34 cellular contexts compared by ENCODE assay signal in the genomic region with DNA sequence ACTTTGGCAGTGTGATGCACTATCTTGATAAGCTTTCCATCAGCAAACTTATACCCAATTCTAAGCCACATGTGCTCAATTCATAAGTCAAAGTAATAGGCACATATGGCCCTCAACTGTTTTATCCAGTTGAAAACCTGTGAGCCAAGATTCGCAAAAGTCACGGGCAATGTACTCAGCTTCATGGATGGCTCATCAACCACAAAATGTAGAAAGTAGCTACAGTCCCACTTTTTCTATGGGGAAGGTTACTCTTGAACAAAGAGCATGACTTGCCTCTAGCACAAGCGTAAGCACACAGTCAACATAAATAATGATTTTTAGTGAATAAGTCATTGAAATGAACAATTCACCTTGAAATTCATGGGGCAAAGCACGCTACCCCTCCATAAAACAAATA. TPM values are rescaled to one million over a fixed set of nuclear protein-coding genes. Genes with fewer than 3 reads are reported as not detected.
"Had no signal": no experiment of that assay in that cellular context is flagged by ENCODE, and none has a peak within 500 bp of the region (broad histone marks: within the 10 kb centered on the region; RNA-seq: fewer than 3 reads in every experiment).

No MANE protein-coding gene starts in this region.

- ATAC-seq: activated naive CD4-positive, alpha-beta T cell treated with anti-CD3 and anti-CD28 coated beads, Interleukin-2, amount 50 U/mL, for 72 hours; activated T-cell treated with anti-CD3 and anti-CD28 coated beads, Interleukin-2, amount 50 U/mL, for 72 hours; body of pancreas; effector memory CD8-positive, alpha-beta T cell; gastroesophageal sphincter; heart right ventricle had no signal

- DNase-seq: activated CD4-positive, alpha-beta memory T cell treated with anti-CD3 and anti-CD28 coated beads, Interleukin-2, amount 10 ng/mL, durations not matched to agents 7 days and 5 days; activated CD4-positive, alpha-beta T cell treated with anti-CD3 and anti-CD28 coated beads for 1 hour; activated CD4-positive, alpha-beta T cell treated with anti-CD3 and anti-CD28 coated beads for 4 hours; activated CD4-positive, alpha-beta T cell treated with anti-CD3 and anti-CD28 coated beads, Interleukin-2, amount 10 ng/mL, durations not matched to agents 7 days and 5 days; activated CD4-positive, alpha-beta T cell treated with anti-CD3 and anti-CD28 coated beads, Interleukin-2, amount 50 U/mL, for 4 hours; activated CD4-positive, CD25-positive, alpha-beta regulatory T cell; activated CD8-positive, alpha-beta memory T cell treated with anti-CD3 and anti-CD28 coated beads, Interleukin-2, amount 50 U/mL, for 48 hours; activated gamma-delta T cell; activated naive CD4-positive, alpha-beta T cell; activated naive CD4-positive, alpha-beta T cell treated with anti-CD3 and anti-CD28 coated beads, Interleukin-2, amount 10 ng/mL, durations not matched to agents 7 days and 5 days; activated naive CD8-positive, alpha-beta T cell treated with anti-CD3 and anti-CD28 coated beads, Interleukin-2, amount 10 ng/mL, durations not matched to agents 7 days and 5 days; activated T-cell treated with anti-CD3 and anti-CD28 coated beads for 4 hours; activated T-cell treated with anti-CD3 and anti-CD28 coated beads, Interleukin-2, amount 50 U/mL, for 24 hours; activated T-cell treated with anti-CD3 and anti-CD28 coated beads, Interleukin-2, amount 50 U/mL, for 72 hours; body of pancreas; caudate nucleus; cortex of kidney; dermis blood vessel endothelial cell; effector CD4-positive, alpha-beta T cell; effector memory CD8-positive, alpha-beta T cell; erythroblast; foreskin melanocyte; heart right ventricle; T-helper 9 cell had no signal

- H3K36me3 ChIP-seq: ascending aorta, esophagus muscularis mucosa, gastroesophageal sphincter, heart right ventricle had no signal

- H3K4me3 Mint-ChIP-seq: activated CD4-positive, alpha-beta memory T cell treated with anti-CD3 and anti-CD28 coated beads, Interleukin-2, amount 10 ng/mL, durations not matched to agents 7 days and 5 days; activated CD4-positive, alpha-beta T cell treated with anti-CD3 and anti-CD28 coated beads, Interleukin-2, amount 10 ng/mL, durations not matched to agents 7 days and 5 days; activated naive CD4-positive, alpha-beta T cell treated with anti-CD3 and anti-CD28 coated beads, Interleukin-2, amount 10 ng/mL, durations not matched to agents 7 days and 5 days; activated naive CD8-positive, alpha-beta T cell treated with anti-CD3 and anti-CD28 coated beads, Interleukin-2, amount 10 ng/mL, durations not matched to agents 7 days and 5 days; activated T-cell treated with anti-CD3 and anti-CD28 coated beads, Interleukin-2, amount 50 U/mL, for 24 hours; activated T-cell treated with anti-CD3 and anti-CD28 coated beads, Interleukin-2, amount 50 U/mL, for 72 hours; effector memory CD8-positive, alpha-beta T cell; T-helper 1 cell treated with Interleukin-12 subunit alpha and Interleukin-12 subunit beta and Interleukin-4 antibody, amounts not matched to agents 30 μg/mL and 1 μg/mL, for 36 hours had no signal

- H3K79me2 ChIP-seq: hepatocyte had no signal

- H3K9me3 ChIP-seq: ascending aorta, body of pancreas, esophagus muscularis mucosa, gastroesophageal sphincter, heart right ventricle had no signal

- H3K27ac Mint-ChIP-seq: activated CD4-positive, alpha-beta memory T cell treated with anti-CD3 and anti-CD28 coated beads, Interleukin-2, amount 10 ng/mL, durations not matched to agents 7 days and 5 days; activated CD4-positive, alpha-beta T cell treated with anti-CD3 and anti-CD28 coated beads, Interleukin-2, amount 10 ng/mL, durations not matched to agents 7 days and 5 days; activated naive CD4-positive, alpha-beta T cell treated with anti-CD3 and anti-CD28 coated beads, Interleukin-2, amount 10 ng/mL, durations not matched to agents 7 days and 5 days; activated naive CD4-positive, alpha-beta T cell treated with anti-CD3 and anti-CD28 coated beads, Interleukin-2, amount 50 U/mL, for 72 hours; activated naive CD8-positive, alpha-beta T cell treated with anti-CD3 and anti-CD28 coated beads, Interleukin-2, amount 10 ng/mL, durations not matched to agents 7 days and 5 days; activated T-cell treated with anti-CD3 and anti-CD28 coated beads, Interleukin-2, amount 50 U/mL, for 24 hours; activated T-cell treated with anti-CD3 and anti-CD28 coated beads, Interleukin-2, amount 50 U/mL, for 72 hours; effector memory CD8-positive, alpha-beta T cell; T-helper 1 cell treated with Interleukin-12 subunit alpha and Interleukin-12 subunit beta and Interleukin-4 antibody, amounts not matched to agents 30 μg/mL and 1 μg/mL, for 36 hours had no signal

- H3K36me3 Mint-ChIP-seq: activated naive CD4-positive, alpha-beta T cell treated with anti-CD3 and anti-CD28 coated beads, Interleukin-2, amount 10 ng/mL, durations not matched to agents 7 days and 5 days; activated naive CD4-positive, alpha-beta T cell treated with anti-CD3 and anti-CD28 coated beads, Interleukin-2, amount 50 U/mL, for 72 hours; activated naive CD8-positive, alpha-beta T cell treated with anti-CD3 and anti-CD28 coated beads, Interleukin-2, amount 10 ng/mL, durations not matched to agents 7 days and 5 days had no signal

- H3K27ac ChIP-seq: ascending aorta, body of pancreas, esophagus muscularis mucosa, gastroesophageal sphincter, heart right ventricle, hepatocyte had no signal

- H3K4me2 ChIP-seq: hepatocyte had no signal

- H3K9me3 Mint-ChIP-seq: activated CD4-positive, alpha-beta memory T cell treated with anti-CD3 and anti-CD28 coated beads, Interleukin-2, amount 10 ng/mL, durations not matched to agents 7 days and 5 days; activated CD4-positive, alpha-beta T cell treated with anti-CD3 and anti-CD28 coated beads, Interleukin-2, amount 10 ng/mL, durations not matched to agents 7 days and 5 days; activated naive CD4-positive, alpha-beta T cell treated with anti-CD3 and anti-CD28 coated beads, Interleukin-2, amount 10 ng/mL, durations not matched to agents 7 days and 5 days; activated naive CD4-positive, alpha-beta T cell treated with anti-CD3 and anti-CD28 coated beads, Interleukin-2, amount 50 U/mL, for 72 hours; activated naive CD8-positive, alpha-beta T cell treated with anti-CD3 and anti-CD28 coated beads, Interleukin-2, amount 10 ng/mL, durations not matched to agents 7 days and 5 days; T-helper 1 cell treated with Interleukin-12 subunit alpha and Interleukin-12 subunit beta and Interleukin-4 antibody, amounts not matched to agents 30 μg/mL and 1 μg/mL, for 36 hours had no signal

- H3K27me3 ChIP-seq: ascending aorta, body of pancreas, esophagus muscularis mucosa, gastroesophageal sphincter, heart right ventricle, hepatocyte had no signal

- H3K4me1 ChIP-seq: ascending aorta, body of pancreas, esophagus muscularis mucosa, gastroesophageal sphincter had no signal

- H3K4me3 ChIP-seq: ascending aorta, body of pancreas, esophagus muscularis mucosa, gastroesophageal sphincter, heart right ventricle, hepatocyte had no signal

- H3K27me3 Mint-ChIP-seq: activated CD4-positive, alpha-beta memory T cell treated with anti-CD3 and anti-CD28 coated beads, Interleukin-2, amount 10 ng/mL, durations not matched to agents 7 days and 5 days; activated CD4-positive, alpha-beta T cell treated with anti-CD3 and anti-CD28 coated beads, Interleukin-2, amount 10 ng/mL, durations not matched to agents 7 days and 5 days; activated naive CD4-positive, alpha-beta T cell treated with anti-CD3 and anti-CD28 coated beads, Interleukin-2, amount 10 ng/mL, durations not matched to agents 7 days and 5 days; activated naive CD8-positive, alpha-beta T cell treated with anti-CD3 and anti-CD28 coated beads, Interleukin-2, amount 10 ng/mL, durations not matched to agents 7 days and 5 days; effector memory CD8-positive, alpha-beta T cell had no signal

- FAIRE-seq: colon had no signal

- H2AFZ ChIP-seq: hepatocyte had no signal

- H3K4me1 Mint-ChIP-seq: activated CD4-positive, alpha-beta memory T cell treated with anti-CD3 and anti-CD28 coated beads, Interleukin-2, amount 10 ng/mL, durations not matched to agents 7 days and 5 days; activated CD4-positive, alpha-beta T cell treated with anti-CD3 and anti-CD28 coated beads, Interleukin-2, amount 10 ng/mL, durations not matched to agents 7 days and 5 days; activated naive CD4-positive, alpha-beta T cell treated with anti-CD3 and anti-CD28 coated beads, Interleukin-2, amount 10 ng/mL, durations not matched to agents 7 days and 5 days; activated naive CD8-positive, alpha-beta T cell treated with anti-CD3 and anti-CD28 coated beads, Interleukin-2, amount 10 ng/mL, durations not matched to agents 7 days and 5 days had no signal

RNA-seq across cellular contexts. Expression of gene DDX53, which starts 25.1 kb away (rescaled TPM):
- total RNA-seq: activated CD4-positive, alpha-beta memory T cell treated with anti-CD3 and anti-CD28 coated beads, Interleukin-2, amount 10 ng/mL, durations not matched to agents 7 days and 5 days; activated CD4-positive, alpha-beta T cell treated with anti-CD3 and anti-CD28 coated beads, Interleukin-2, amount 10 ng/mL, durations not matched to agents 7 days and 5 days; activated naive CD4-positive, alpha-beta T cell treated with anti-CD3 and anti-CD28 coated beads, Interleukin-2, amount 50 U/mL, for 72 hours; activated naive CD8-positive, alpha-beta T cell treated with anti-CD3 and anti-CD28 coated beads, Interleukin-2, amount 10 ng/mL, durations not matched to agents 7 days and 5 days; activated T-cell treated with anti-CD3 and anti-CD28 coated beads, Interleukin-2, amount 50 U/mL, for 72 hours; ascending aorta; body of pancreas; chondrocyte; dermis blood vessel endothelial cell; esophagus muscularis mucosa; gastroesophageal sphincter; glomerular endothelial cell; heart right ventricle; hepatocyte; T-helper 2 cell treated with Interferon-gamma antibody and Interleukin-4, amounts not matched to agents 100 ng/mL and 5 ng/mL, for 36 hours had no signal
